10 cellular contexts compared by ENCODE assay signal in genomic region chr1:21926814-21927530, GRCh38. TPM values are rescaled to one million over a fixed set of nuclear protein-coding genes. Genes with fewer than 3 reads are reported as not detected.
DNase-seq lines count a peak whose midpoint lies in the region; ATAC-seq lines count a peak whose summit lies in the region.
"Had no signal": no experiment of that assay in that cellular context is flagged by ENCODE, and none has a peak within 500 bp of the region (broad histone marks: within the 10 kb centered on the region; RNA-seq: fewer than 3 reads in every experiment).

No MANE protein-coding gene starts in this region.

- ATAC-seq in GM18498 (IDR thresholded peaks at IDR 0.05; ENCODE audit: unreplicated experiment) (no peak), HG03565 (IDR thresholded peaks at IDR 0.05; ENCODE audit: unreplicated experiment) (no peak)

- H3K27ac ChIP-seq in mesodermal cell (ENCODE audit: low read depth, low read length, severe bottlenecking) (peak overlapping the region; percentile 16), stomach smooth muscle (ENCODE audit: low read length) (peak overlapping the region; percentile 95)

- peaks cover 74% of the 10 kb centered on the region for H3K4me1 ChIP-seq in mesodermal cell (ENCODE audit: control insufficient read depth, insufficient read depth, low read length, poor library complexity, severe bottlenecking)
- peaks cover 84% of the 10 kb centered on the region for H3K4me1 ChIP-seq in stomach smooth muscle (ENCODE audit: control insufficient read depth, insufficient read depth, low read length)

- H3K9me3 ChIP-seq in mesodermal cell (ENCODE audit: control insufficient read depth, low read length) (no peaks in the 10 kb centered on the region), stomach smooth muscle (ENCODE audit: control insufficient read depth in 2 of 2, low read length in 2 of 2) (no peaks in the 10 kb centered on the region)

- H3K27me3 ChIP-seq in stomach smooth muscle (ENCODE audit: control insufficient read depth in 1 of 2, insufficient read depth in 2 of 2, low read length in 2 of 2): no peaks in the 10 kb centered on the region

- H3K36me3 ChIP-seq in mesodermal cell (ENCODE audit: control insufficient read depth, insufficient read depth, low read length) (peaks cover 20% of the 10 kb centered on the region), stomach smooth muscle (ENCODE audit: control insufficient read depth in 2 of 2, insufficient read depth in 2 of 2, low read length in 2 of 2) (peaks cover 2 to 3% of the 10 kb centered on the region in 2 donors)

- WGBS in mesodermal cell (ENCODE audit: insufficient coverage in 2 of 2), 2 experiments: 80 to 88% methylated on average over 3 to 7 of the region's 11 CpGs

- DNase-seq in GM04503 (ENCODE audit: low read depth): peak; percentile 86
- DNase-seq in dermis blood vessel endothelial cell: peak; percentile 23
- DNase-seq in NCI-H774 (lab: John Stamatoyannopoulos, UW): no peak
- no peak for DNase-seq in stimulated activated CD4-positive, alpha-beta T cell treated with anti-CD3 and anti-CD28 coated beads, Interleukin-2, amount 100 ng/mL, for 48 hours
- DNase-seq: activated gamma-delta T cell treated with Interleukin-2 at 50 U/mL for 16 hours had no signal

- H3K4me3 ChIP-seq in mesodermal cell (ENCODE audit: extremely low read depth, insufficient read depth, low read length, poor library complexity, severe bottlenecking) (no peak overlapping the region), stomach smooth muscle (ENCODE audit: low read length in 2 of 2) (peak overlapping the region in 1 of 2 donors; percentile 54)

- H3K9ac ChIP-seq in stomach smooth muscle (ENCODE audit: low read length in 2 of 2): peak overlapping the region; percentile 64 to 73

RNA-seq across cellular contexts. Expression of gene HSPG2, which starts 10.1 kb away (rescaled TPM):
- total RNA-seq in dermis blood vessel endothelial cell: 1,406 and 1,997 TPM in 2 replicates
- polyA plus RNA-seq in mesodermal cell (2013, experiment 1 of 2): 162 TPM
- 102 TPM for polyA plus RNA-seq in mesodermal cell (2013, experiment 2 of 2)

RNA-seq across cellular contexts. Expression of gene CELA3B, which starts 49.9 kb away (rescaled TPM):
- not detected in 2 replicates for total RNA-seq in dermis blood vessel endothelial cell
- not detected for polyA plus RNA-seq in mesodermal cell (2013, experiment 1 of 2)
- not detected for polyA plus RNA-seq in mesodermal cell (2013, experiment 2 of 2)
- total RNA-seq: lung microvascular endothelial cell had no signal

Comparison
In these comparisons a context has a peak if more than half of its experiments do, and no peak if none do; other contexts are left out.
1. DNase-seq: peak in GM04503 (single experiment) and dermis blood vessel endothelial cell (single experiment); none in NCI-H774 (single experiment) and stimulated activated CD4-positive, alpha-beta T cell treated with anti-CD3 and anti-CD28 coated beads, Interleukin-2, amount 100 ng/mL, for 48 hours (0 of 2).